1 cellular context compared by ENCODE assay signal in the genomic region with DNA sequence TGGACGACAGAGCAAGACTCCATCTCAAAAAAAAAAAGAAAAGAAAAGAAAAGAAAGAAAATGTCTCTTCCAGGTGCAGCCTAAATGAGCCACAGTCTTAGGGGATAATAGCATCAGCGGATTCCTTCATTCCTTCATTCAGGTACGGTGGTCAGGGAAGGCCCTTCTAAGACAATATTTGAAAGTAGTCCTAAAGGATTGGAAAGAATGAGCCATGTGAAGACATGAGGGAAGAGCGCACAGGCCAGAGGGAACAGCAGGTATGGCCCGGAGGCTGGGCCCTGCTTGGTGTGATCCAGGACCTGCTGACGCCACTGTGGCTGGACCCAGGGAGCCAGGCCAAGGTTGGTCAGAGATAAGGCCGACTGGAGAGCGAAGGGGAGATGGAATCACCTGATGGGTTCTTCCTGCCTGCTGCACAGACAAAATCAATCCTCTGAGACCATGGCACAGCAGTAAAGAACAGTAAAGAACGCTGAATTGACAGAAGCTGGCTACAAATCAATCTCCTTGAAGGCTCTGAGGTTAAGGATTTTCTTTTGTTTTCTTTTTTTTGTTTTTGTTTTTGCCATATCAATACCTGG.
TF ChIP-seq lines count a peak whose summit lies in the region.

No MANE protein-coding gene starts in this region.

TF ChIP-seq in K562, 482 proteins besides CTCF, POLR2A, EP300 and RAD21 (continued from another document):
- TF ChIP-seq, protein P1, sequence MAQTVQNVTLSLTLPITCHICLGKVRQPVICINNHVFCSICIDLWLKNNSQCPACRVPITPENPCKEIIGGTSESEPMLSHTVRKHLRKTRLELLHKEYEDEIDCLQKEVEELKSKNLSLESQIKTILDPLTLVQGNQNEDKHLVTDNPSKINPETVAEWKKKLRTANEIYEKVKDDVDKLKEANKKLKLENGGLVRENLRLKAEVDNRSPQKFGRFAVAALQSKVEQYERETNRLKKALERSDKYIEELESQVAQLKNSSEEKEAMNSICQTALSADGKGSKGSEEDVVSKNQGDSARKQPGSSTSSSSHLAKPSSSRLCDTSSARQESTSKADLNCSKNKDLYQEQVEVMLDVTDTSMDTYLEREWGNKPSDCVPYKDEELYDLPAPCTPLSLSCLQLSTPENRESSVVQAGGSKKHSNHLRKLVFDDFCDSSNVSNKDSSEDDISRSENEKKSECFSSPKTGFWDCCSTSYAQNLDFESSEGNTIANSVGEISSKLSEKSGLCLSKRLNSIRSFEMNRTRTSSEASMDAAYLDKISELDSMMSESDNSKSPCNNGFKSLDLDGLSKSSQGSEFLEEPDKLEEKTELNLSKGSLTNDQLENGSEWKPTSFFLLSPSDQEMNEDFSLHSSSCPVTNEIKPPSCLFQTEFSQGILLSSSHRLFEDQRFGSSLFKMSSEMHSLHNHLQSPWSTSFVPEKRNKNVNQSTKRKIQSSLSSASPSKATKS (CRISPR knock-in tag; IDR thresholded peaks at IDR 0.05) = no peak
- TF ChIP-seq, protein P2, sequence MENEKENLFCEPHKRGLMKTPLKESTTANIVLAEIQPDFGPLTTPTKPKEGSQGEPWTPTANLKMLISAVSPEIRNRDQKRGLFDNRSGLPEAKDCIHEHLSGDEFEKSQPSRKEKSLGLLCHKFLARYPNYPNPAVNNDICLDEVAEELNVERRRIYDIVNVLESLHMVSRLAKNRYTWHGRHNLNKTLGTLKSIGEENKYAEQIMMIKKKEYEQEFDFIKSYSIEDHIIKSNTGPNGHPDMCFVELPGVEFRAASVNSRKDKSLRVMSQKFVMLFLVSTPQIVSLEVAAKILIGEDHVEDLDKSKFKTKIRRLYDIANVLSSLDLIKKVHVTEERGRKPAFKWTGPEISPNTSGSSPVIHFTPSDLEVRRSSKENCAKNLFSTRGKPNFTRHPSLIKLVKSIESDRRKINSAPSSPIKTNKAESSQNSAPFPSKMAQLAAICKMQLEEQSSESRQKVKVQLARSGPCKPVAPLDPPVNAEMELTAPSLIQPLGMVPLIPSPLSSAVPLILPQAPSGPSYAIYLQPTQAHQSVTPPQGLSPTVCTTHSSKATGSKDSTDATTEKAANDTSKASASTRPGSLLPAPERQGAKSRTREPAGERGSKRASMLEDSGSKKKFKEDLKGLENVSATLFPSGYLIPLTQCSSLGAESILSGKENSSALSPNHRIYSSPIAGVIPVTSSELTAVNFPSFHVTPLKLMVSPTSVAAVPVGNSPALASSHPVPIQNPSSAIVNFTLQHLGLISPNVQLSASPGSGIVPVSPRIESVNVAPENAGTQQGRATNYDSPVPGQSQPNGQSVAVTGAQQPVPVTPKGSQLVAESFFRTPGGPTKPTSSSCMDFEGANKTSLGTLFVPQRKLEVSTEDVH (IDR thresholded peaks at IDR 0.05; ENCODE audit: low read depth, partially characterized antibody) = no peak
- peak; percentile 46; the same call in 1 of the 2 replicates for TF ChIP-seq CREM (IDR thresholded peaks at IDR 0.05; ENCODE audit: low read depth)
